In the genomic region with DNA sequence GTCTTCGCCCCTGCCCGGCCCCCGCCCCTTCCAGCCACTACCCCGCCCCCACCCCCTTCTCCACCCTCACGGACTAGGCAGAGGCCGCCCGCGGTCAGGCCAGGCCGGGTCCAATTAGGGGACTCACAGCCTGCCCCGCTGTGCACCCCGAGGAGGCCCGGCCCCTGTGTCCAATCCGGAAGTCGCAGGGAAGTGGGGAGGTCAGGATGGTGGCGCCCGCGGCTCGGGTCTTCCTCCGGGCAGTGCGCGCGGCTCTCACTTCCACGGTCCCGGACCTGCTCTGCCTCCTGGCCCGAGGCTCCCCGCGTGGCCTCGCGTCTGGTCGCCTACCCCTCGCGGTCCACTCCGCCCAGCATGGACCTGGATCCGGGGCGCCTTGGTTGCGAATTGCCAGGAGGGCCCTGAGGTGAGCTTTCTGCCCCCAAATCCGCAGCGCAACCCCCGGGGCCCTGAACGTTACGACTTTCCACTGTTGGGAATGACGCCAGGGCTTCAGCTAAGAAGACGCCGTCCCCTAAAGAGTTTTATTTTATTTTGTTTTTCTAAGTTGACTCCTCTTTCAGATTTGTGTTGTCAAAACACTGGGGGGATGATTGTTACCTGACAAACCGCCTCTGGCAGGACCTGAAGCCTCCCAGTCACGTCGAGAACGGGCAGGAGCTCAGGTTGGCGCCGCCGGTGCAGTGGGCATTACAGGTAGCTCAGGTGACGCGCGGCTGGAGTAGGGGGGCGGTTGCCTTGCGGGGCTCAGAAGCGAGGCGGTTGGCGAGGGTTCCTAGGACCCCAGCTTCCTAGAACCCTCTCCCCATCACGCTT, we compare ENCODE assay signal across 11 cellular contexts. TPM values are rescaled to one million over a fixed set of nuclear protein-coding genes. Genes with fewer than 3 reads are reported as not detected.
A peak's percentile ranks its signal among the peaks of the same experiment; 100 is the strongest.
DNase-seq lines count a peak whose midpoint lies in the region; ATAC-seq and TF ChIP-seq lines count a peak whose summit lies in the region.
"Had no signal": no experiment of that assay in that cellular context is flagged by ENCODE, and none has a peak within 500 bp of the region (broad histone marks: within the 10 kb centered on the region; RNA-seq: fewer than 3 reads in every experiment).

No MANE protein-coding gene starts in this region.

- peaks cover 14% of the 10 kb centered on the region for H3K9me3 Mint-ChIP-seq in activated CD4-positive, alpha-beta T cell treated with anti-CD3 and anti-CD28 coated beads, Interleukin-2, amount 10 ng/mL, durations not matched to agents 24 days and 14 days

- H3K4me1 ChIP-seq in ascending aorta: peaks cover 0 to 3% of the 10 kb centered on the region in 2 donors
- peaks cover 0 to 69% (median 63%) of the 10 kb centered on the region in 4 donors for H3K4me1 ChIP-seq in tibial artery

- intact Hi-C loops in activated CD4-positive, alpha-beta T cell treated with anti-CD3 and anti-CD28 coated beads, Interleukin-2, amount 10 ng/mL, durations not matched to agents 24 days and 14 days (cut with micrococcal nuclease): loop anchor here (5.0 kb wide), 2 partner anchors 365 to 870 kb away; partner anchors contain the start of gene IRX4
- intact Hi-C loops in ascending aorta (cut with DNase I): no loop called here
- intact Hi-C loops in tibial artery (cut with DNase I; ENCODE audit: low total_unique reads): no loop called here

- H3K4me1 Mint-ChIP-seq in activated CD4-positive, alpha-beta T cell treated with anti-CD3 and anti-CD28 coated beads, Interleukin-2, amount 10 ng/mL, durations not matched to agents 24 days and 14 days: peaks cover 3% of the 10 kb centered on the region

- peak; percentile 52 for DNase-seq in activated CD4-positive, alpha-beta T cell treated with anti-CD3 and anti-CD28 coated beads, Interleukin-2, amount 10 ng/mL, durations not matched to agents 24 days and 14 days
- no peak for DNase-seq in activated CD4-positive, alpha-beta T cell treated with anti-CD3 and anti-CD28 coated beads, Interleukin-2, amount 50 U/mL, for 4 hours
- DNase-seq in ascending aorta (ENCODE audit: low spot score in 2 of 2) (no peak), islet precursor cell (peak; percentile 54), tibial artery (no peak), KG1 (lab: John Stamatoyannopoulos, UW) (no peak), ureter (ENCODE audit: low spot score) (no peak)
- DNase-seq: activated naive CD4-positive, alpha-beta T cell; NCI-H2081 had no signal

- H3K36me3 Mint-ChIP-seq in activated CD4-positive, alpha-beta T cell treated with anti-CD3 and anti-CD28 coated beads, Interleukin-2, amount 10 ng/mL, durations not matched to agents 24 days and 14 days (ENCODE audit: low read depth): peaks cover 10% of the 10 kb centered on the region

- H3K27me3 ChIP-seq in ascending aorta: peaks cover 33% of the 10 kb centered on the region
- H3K27me3 ChIP-seq in tibial artery: peaks cover 0 to 97% of the 10 kb centered on the region in 2 donors

- peak overlapping the region; percentile 15 for H3K4me3 Mint-ChIP-seq in activated CD4-positive, alpha-beta T cell treated with anti-CD3 and anti-CD28 coated beads, Interleukin-2, amount 10 ng/mL, durations not matched to agents 24 days and 14 days

- H3K27ac ChIP-seq in ascending aorta (no peak overlapping the region), tibial artery (peak overlapping the region in 1 of 2 donors; percentile 50)

- H3K9me3 ChIP-seq in ascending aorta (no peaks in the 10 kb centered on the region), tibial artery (no peaks in the 10 kb centered on the region)
- H3K9me3 ChIP-seq: thyroid gland had no signal

- no peaks in the 10 kb centered on the region for H3K36me3 ChIP-seq in ascending aorta
- no peaks in the 10 kb centered on the region for H3K36me3 ChIP-seq in tibial artery
- H3K36me3 ChIP-seq: thyroid gland had no signal

- peak overlapping the region; percentile 67 for H3K27ac Mint-ChIP-seq in activated CD4-positive, alpha-beta T cell treated with anti-CD3 and anti-CD28 coated beads, Interleukin-2, amount 10 ng/mL, durations not matched to agents 24 days and 14 days

- peak overlapping the region; percentile 37 to 59 for H3K4me3 ChIP-seq in ascending aorta
- peak overlapping the region; percentile 41 to 59 for H3K4me3 ChIP-seq in tibial artery

- no peak for ATAC-seq in GM21526 (IDR thresholded peaks at IDR 0.05; ENCODE audit: low FRiP score, unreplicated experiment)

- no peak for TF ChIP-seq CTCF in ascending aorta (IDR thresholded peaks at IDR 0.05)
- no peak for TF ChIP-seq CTCF in tibial artery (IDR thresholded peaks at IDR 0.05)

- H3K27me3 Mint-ChIP-seq in activated CD4-positive, alpha-beta T cell treated with anti-CD3 and anti-CD28 coated beads, Interleukin-2, amount 10 ng/mL, durations not matched to agents 24 days and 14 days: peaks cover 55% of the 10 kb centered on the region

RNA-seq across cellular contexts. Expression of gene IRX2, which starts 0.8 kb away (rescaled TPM):
- total RNA-seq in activated CD4-positive, alpha-beta T cell treated with anti-CD3 and anti-CD28 coated beads, Interleukin-2, amount 10 ng/mL, durations not matched to agents 24 days and 14 days: not detected in 2 replicates
- total RNA-seq in ascending aorta (not detected), ureter (3.3 TPM)

Comparison
In these comparisons a context has a peak if more than half of its experiments do, and no peak if none do; other contexts are left out.
1. DNase-seq: peak in activated CD4-positive, alpha-beta T cell treated with anti-CD3 and anti-CD28 coated beads, Interleukin-2, amount 10 ng/mL, durations not matched to agents 24 days and 14 days (single experiment) and islet precursor cell (single experiment); none in activated CD4-positive, alpha-beta T cell treated with anti-CD3 and anti-CD28 coated beads, Interleukin-2, amount 50 U/mL, for 4 hours (0 of 2), ascending aorta (0 of 2), tibial artery (0 of 2), KG1 (single experiment) and ureter (single experiment).